In genomic region chr14:94548999-94549985, GRCh38 we compare ENCODE assay signal across 8 cellular contexts. TPM values are rescaled to one million over a fixed set of nuclear protein-coding genes. Genes with fewer than 3 reads are reported as not detected.
DNase-seq lines count a peak whose midpoint lies in the region; ATAC-seq and TF ChIP-seq lines count a peak whose summit lies in the region.
"Had no signal": no experiment of that assay in that cellular context is flagged by ENCODE, and none has a peak within 500 bp of the region (broad histone marks: within the 10 kb centered on the region; RNA-seq: fewer than 3 reads in every experiment).

No MANE protein-coding gene starts in this region.

- DNase-seq in GM04504 (ENCODE audit: low read depth): peak; percentile 9
- peak in 1 of 2 experiments; percentile 10 for DNase-seq in PC-9
- peak; percentile 24 for DNase-seq in activated gamma-delta T cell treated with anti-CD3 and anti-CD28 coated beads, Interleukin-2, amount 50 U/mL, for 16 hours (ENCODE audit: low read depth)
- peak; percentile 76 for DNase-seq in Right ventricle myocardium superior
- DNase-seq in putamen (ENCODE audit: low spot score): peak; percentile 20

- intact Hi-C loops in PC-9 (cut with micrococcal nuclease; ENCODE audit: unreplicated experiment) (no loop called here), Right ventricle myocardium superior (cut with DNase I) (no loop called here)

- no peaks in the 10 kb centered on the region for H3K36me3 ChIP-seq in PC-9 (ENCODE audit: low read depth)

- peak; percentile 84 for TF ChIP-seq CTCF in PC-9 (conservative IDR thresholded peaks at IDR 0.05)

- no peaks in the 10 kb centered on the region for H3K4me1 ChIP-seq in PC-9 (replicated peaks; ENCODE audit: insufficient read depth)

- H3F3A ChIP-seq in PC-9 (ENCODE audit: insufficient read depth, low read depth): no peaks in the 10 kb centered on the region

- H3K27me3 ChIP-seq in PC-9 (ENCODE audit: insufficient read depth, low read depth): no peaks in the 10 kb centered on the region

- no peaks in the 10 kb centered on the region for H4K20me1 ChIP-seq in PC-9 (ENCODE audit: insufficient read depth)

- CTCF ChIA-PET in PC-9 (lab: Charles Lee): no interaction called here

- no peaks in the 10 kb centered on the region for H3K9me3 ChIP-seq in PC-9 (ENCODE audit: insufficient read depth, low read depth)

- no TSS peak for BruUV-seq in PC-9 (replicated peaks; lab: Mats Ljungman, UMichigan)

- no peak overlapping the region for H3K27ac ChIP-seq in PC-9

- H3K9me2 ChIP-seq in PC-9 (ENCODE audit: insufficient read depth): no peaks in the 10 kb centered on the region

- ATAC-seq in HG02852 (IDR thresholded peaks at IDR 0.05; ENCODE audit: unreplicated experiment) (peak; percentile 51), Right ventricle myocardium superior (ENCODE audit: poor library complexity) (peak; percentile 88), GM19328 (IDR thresholded peaks at IDR 0.05; ENCODE audit: unreplicated experiment) (no peak)

- no peak overlapping the region for H3K4me2 ChIP-seq in PC-9

- no peak overlapping the region for H3K4me3 ChIP-seq in PC-9

- H2AFZ ChIP-seq in PC-9: no peak overlapping the region

- POLR2A ChIA-PET in PC-9 (lab: Charles Lee; ENCODE audit: unreplicated experiment): no interaction called here

- H3K79me2 ChIP-seq in PC-9 (ENCODE audit: low read depth): no peaks in the 10 kb centered on the region

RNA-seq across cellular contexts. Expression of gene SERPINA4, which starts 11.9 kb away (rescaled TPM):
- total RNA-seq in PC-9 (2021) (not detected in 2 replicates), Right ventricle myocardium superior (not detected)
- total RNA-seq: dermis microvascular lymphatic vessel endothelial cell had no signal

RNA-seq across cellular contexts. Expression of gene SERPINA5, which starts 31.9 kb away (rescaled TPM):
- not detected in 2 replicates for total RNA-seq in PC-9 (2021)
- 2.7 TPM for total RNA-seq in Right ventricle myocardium superior

RNA-seq across cellular contexts. Expression of gene SERPINA12, which starts 40.0 kb away (rescaled TPM):
- total RNA-seq in PC-9 (2021) (not detected in 2 replicates), Right ventricle myocardium superior (not detected)
- total RNA-seq: dermis microvascular lymphatic vessel endothelial cell had no signal
